15 cellular contexts compared by ENCODE assay signal in the genomic region with DNA sequence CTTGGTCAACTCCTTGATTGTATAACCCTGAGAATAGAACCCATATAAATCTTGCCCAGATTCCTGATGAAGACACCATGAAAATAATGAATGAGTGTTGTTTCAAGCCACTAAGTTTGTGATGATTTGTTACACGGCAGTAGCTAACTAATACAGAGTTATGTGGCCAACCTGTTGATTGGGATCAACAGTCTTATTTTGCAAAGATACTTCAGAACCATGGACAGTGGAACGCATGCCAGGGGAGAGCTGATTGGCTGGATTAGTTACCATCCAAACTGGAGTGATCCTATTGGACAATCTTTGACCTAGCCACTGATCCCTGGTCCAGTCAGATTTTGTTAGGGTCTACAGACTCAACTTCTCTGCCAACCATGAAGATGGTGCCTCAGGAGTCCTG. TPM values are rescaled to one million over a fixed set of nuclear protein-coding genes. Genes with fewer than 3 reads are reported as not detected.
DNase-seq lines count a peak whose midpoint lies in the region; ATAC-seq and TF ChIP-seq lines count a peak whose summit lies in the region.
"Had no signal": no experiment of that assay in that cellular context is flagged by ENCODE, and none has a peak within 500 bp of the region (broad histone marks: within the 10 kb centered on the region; RNA-seq: fewer than 3 reads in every experiment).

No MANE protein-coding gene starts in this region.

- no peaks in the 10 kb centered on the region for H3K36me3 Mint-ChIP-seq in activated CD8-positive, alpha-beta T cell treated with anti-CD3 and anti-CD28 coated beads for 36 hours (ENCODE audit: low read depth)
- H3K36me3 Mint-ChIP-seq in T-helper 17 cell (ENCODE audit: low read depth), result no peaks in the 10 kb centered on the region

- TF ChIP-seq CTCF in activated CD8-positive, alpha-beta T cell treated with anti-CD3 and anti-CD28 coated beads for 36 hours (IDR thresholded peaks at IDR 0.05), result no peak
- no peak for TF ChIP-seq CTCF in liver (IDR thresholded peaks at IDR 0.05; ENCODE audit: low read depth, low read length, missing input control)

- peaks cover 8% of the 10 kb centered on the region for H3K9me3 Mint-ChIP-seq in activated CD8-positive, alpha-beta T cell treated with anti-CD3 and anti-CD28 coated beads for 36 hours

- H3K4me1 Mint-ChIP-seq in activated CD8-positive, alpha-beta T cell treated with anti-CD3 and anti-CD28 coated beads for 36 hours (ENCODE audit: low read depth), result no peaks in the 10 kb centered on the region
- H3K4me1 Mint-ChIP-seq in T-helper 17 cell, result no peaks in the 10 kb centered on the region

- no peaks in the 10 kb centered on the region for H3K4me1 ChIP-seq in liver (ENCODE audit: control insufficient read depth in 4 of 4, insufficient read depth in 4 of 4, low read length in 3 of 4)

- intact Hi-C loops in activated CD8-positive, alpha-beta T cell treated with anti-CD3 and anti-CD28 coated beads for 36 hours (cut with micrococcal nuclease), result no loop called here

- DNase-seq in NOMO-1 treated with DMSO at 0.1 percent for 48 hours (lab: John Stamatoyannopoulos, UW; ENCODE audit: unreplicated experiment), result peak; percentile 25
- DNase-seq in NOMO-1 treated with dmso at 0.1 percent for 144 hours (lab: John Stamatoyannopoulos, UW; ENCODE audit: unreplicated experiment), result no peak
- peak; percentile 33 to 43 for DNase-seq in Kasumi-1 (lab: John Stamatoyannopoulos, UW)
- peak; percentile 13 for DNase-seq in activated CD8-positive, alpha-beta T cell treated with anti-CD3 and anti-CD28 coated beads for 36 hours
- DNase-seq in putamen (ENCODE audit: low spot score), result no peak
- no peak for DNase-seq in T-helper 17 cell
- DNase-seq in NCI-H1930 (lab: John Stamatoyannopoulos, UW), result no peak
- DNase-seq: 8988T, activated T-cell treated with anti-CD3 and anti-CD28 coated beads for 4 hours, hypothalamus, mucosa of descending colon, NCI-H1092 treated with DMSO at 0.1 percent for 48 hours, NCI-H748 treated with DMSO at 0.1 percent for 48 hours had no signal

- CTCF ChIA-PET in activated CD8-positive, alpha-beta T cell treated with anti-CD3 and anti-CD28 coated beads for 36 hours (lab: Charles Lee), result no interaction called here

- no peak for ATAC-seq in activated CD8-positive, alpha-beta T cell treated with anti-CD3 and anti-CD28 coated beads for 36 hours
- ATAC-seq in T-helper 17 cell, result no peak
- ATAC-seq: mucosa of descending colon had no signal

- H3K27me3 ChIP-seq in liver (ENCODE audit: control insufficient read depth in 4 of 4, insufficient read depth in 4 of 4, low read length in 3 of 4), result peaks cover 0 to 2% (median under 1%) of the 10 kb centered on the region in 4 donors

- POLR2A ChIA-PET in activated CD8-positive, alpha-beta T cell treated with anti-CD3 and anti-CD28 coated beads for 36 hours (lab: Charles Lee), result no interaction called here

- 63% methylated on average over 2 of the region's 2 CpGs for WGBS in liver

- H3K27me3 Mint-ChIP-seq in activated CD8-positive, alpha-beta T cell treated with anti-CD3 and anti-CD28 coated beads for 36 hours, result peaks cover 15% of the 10 kb centered on the region
- peaks cover 4% of the 10 kb centered on the region for H3K27me3 Mint-ChIP-seq in T-helper 17 cell

- H3K27ac Mint-ChIP-seq in activated CD8-positive, alpha-beta T cell treated with anti-CD3 and anti-CD28 coated beads for 36 hours, result no peak overlapping the region
- H3K27ac Mint-ChIP-seq in T-helper 17 cell, result no peak overlapping the region

- H3K9me3 ChIP-seq in liver (ENCODE audit: control insufficient read depth in 4 of 4, low read length in 3 of 4) (peaks cover 0 to 15% (median 3%) of the 10 kb centered on the region in 4 donors), T-helper 17 cell (ENCODE audit: control insufficient read depth, low read length, poor library complexity, severe bottlenecking) (no peaks in the 10 kb centered on the region)

- H3K4me3 ChIP-seq in liver (ENCODE audit: low read depth in 1 of 3, low read length in 3 of 3), result no peak overlapping the region
- H3K4me3 ChIP-seq: mucosa of descending colon had no signal

- no peak overlapping the region for H3K4me3 Mint-ChIP-seq in activated CD8-positive, alpha-beta T cell treated with anti-CD3 and anti-CD28 coated beads for 36 hours
- no peak overlapping the region for H3K4me3 Mint-ChIP-seq in T-helper 17 cell

- no peak for TF ChIP-seq RAD21 in liver (IDR thresholded peaks at IDR 0.05)

- H3K9ac ChIP-seq in liver (ENCODE audit: low read depth in 1 of 2, low read length in 2 of 2), result no peak overlapping the region

- H3K27ac ChIP-seq in liver (ENCODE audit: low read depth in 1 of 2, low read length in 2 of 2), result no peak overlapping the region

- no peaks in the 10 kb centered on the region for H3K36me3 ChIP-seq in liver (ENCODE audit: control insufficient read depth in 4 of 4, insufficient read depth in 3 of 4, low read depth in 1 of 4, low read length in 3 of 4)

TF ChIP-seq in liver, 16 proteins besides CTCF, POLR2A, EP300 and RAD21:
- TF ChIP-seq HNF4A (conservative IDR thresholded peaks at IDR 0.05) (no peak), FOXA1 (IDR thresholded peaks at IDR 0.05) (no peak), TAF1 (conservative IDR thresholded peaks at IDR 0.05) (no peak), JUND (IDR thresholded peaks at IDR 0.05) (no peak), SP1 (IDR thresholded peaks at IDR 0.05) (no peak)
- TF ChIP-seq, protein P1, sequence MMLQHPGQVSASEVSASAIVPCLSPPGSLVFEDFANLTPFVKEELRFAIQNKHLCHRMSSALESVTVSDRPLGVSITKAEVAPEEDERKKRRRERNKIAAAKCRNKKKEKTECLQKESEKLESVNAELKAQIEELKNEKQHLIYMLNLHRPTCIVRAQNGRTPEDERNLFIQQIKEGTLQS (IDR thresholded peaks at IDR 0.05), result no peak
- TF ChIP-seq, protein P2, sequence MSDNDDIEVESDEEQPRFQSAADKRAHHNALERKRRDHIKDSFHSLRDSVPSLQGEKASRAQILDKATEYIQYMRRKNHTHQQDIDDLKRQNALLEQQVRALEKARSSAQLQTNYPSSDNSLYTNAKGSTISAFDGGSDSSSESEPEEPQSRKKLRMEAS (IDR thresholded peaks at IDR 0.05), result no peak
- TF ChIP-seq, protein P3, sequence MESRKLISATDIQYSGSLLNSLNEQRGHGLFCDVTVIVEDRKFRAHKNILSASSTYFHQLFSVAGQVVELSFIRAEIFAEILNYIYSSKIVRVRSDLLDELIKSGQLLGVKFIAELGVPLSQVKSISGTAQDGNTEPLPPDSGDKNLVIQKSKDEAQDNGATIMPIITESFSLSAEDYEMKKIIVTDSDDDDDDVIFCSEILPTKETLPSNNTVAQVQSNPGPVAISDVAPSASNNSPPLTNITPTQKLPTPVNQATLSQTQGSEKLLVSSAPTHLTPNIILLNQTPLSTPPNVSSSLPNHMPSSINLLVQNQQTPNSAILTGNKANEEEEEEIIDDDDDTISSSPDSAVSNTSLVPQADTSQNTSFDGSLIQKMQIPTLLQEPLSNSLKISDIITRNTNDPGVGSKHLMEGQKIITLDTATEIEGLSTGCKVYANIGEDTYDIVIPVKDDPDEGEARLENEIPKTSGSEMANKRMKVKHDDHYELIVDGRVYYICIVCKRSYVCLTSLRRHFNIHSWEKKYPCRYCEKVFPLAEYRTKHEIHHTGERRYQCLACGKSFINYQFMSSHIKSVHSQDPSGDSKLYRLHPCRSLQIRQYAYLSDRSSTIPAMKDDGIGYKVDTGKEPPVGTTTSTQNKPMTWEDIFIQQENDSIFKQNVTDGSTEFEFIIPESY (IDR thresholded peaks at IDR 0.05), result no peak
- TF ChIP-seq, protein P4, sequence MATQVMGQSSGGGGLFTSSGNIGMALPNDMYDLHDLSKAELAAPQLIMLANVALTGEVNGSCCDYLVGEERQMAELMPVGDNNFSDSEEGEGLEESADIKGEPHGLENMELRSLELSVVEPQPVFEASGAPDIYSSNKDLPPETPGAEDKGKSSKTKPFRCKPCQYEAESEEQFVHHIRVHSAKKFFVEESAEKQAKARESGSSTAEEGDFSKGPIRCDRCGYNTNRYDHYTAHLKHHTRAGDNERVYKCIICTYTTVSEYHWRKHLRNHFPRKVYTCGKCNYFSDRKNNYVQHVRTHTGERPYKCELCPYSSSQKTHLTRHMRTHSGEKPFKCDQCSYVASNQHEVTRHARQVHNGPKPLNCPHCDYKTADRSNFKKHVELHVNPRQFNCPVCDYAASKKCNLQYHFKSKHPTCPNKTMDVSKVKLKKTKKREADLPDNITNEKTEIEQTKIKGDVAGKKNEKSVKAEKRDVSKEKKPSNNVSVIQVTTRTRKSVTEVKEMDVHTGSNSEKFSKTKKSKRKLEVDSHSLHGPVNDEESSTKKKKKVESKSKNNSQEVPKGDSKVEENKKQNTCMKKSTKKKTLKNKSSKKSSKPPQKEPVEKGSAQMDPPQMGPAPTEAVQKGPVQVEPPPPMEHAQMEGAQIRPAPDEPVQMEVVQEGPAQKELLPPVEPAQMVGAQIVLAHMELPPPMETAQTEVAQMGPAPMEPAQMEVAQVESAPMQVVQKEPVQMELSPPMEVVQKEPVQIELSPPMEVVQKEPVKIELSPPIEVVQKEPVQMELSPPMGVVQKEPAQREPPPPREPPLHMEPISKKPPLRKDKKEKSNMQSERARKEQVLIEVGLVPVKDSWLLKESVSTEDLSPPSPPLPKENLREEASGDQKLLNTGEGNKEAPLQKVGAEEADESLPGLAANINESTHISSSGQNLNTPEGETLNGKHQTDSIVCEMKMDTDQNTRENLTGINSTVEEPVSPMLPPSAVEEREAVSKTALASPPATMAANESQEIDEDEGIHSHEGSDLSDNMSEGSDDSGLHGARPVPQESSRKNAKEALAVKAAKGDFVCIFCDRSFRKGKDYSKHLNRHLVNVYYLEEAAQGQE (IDR thresholded peaks at IDR 0.05), result peak; percentile 98

RNA-seq across cellular contexts. Expression of a gene that starts 26.6 kb away (rescaled TPM):
- total RNA-seq in activated CD8-positive, alpha-beta T cell treated with anti-CD3 and anti-CD28 coated beads for 36 hours, result 10 to 100 TPM; 24.6 to 26.2 TPM
- total RNA-seq in liver (not detected), T-helper 17 cell (1 to 10 TPM; 3.0 to 4.5 TPM)
- not detected for polyA plus RNA-seq in liver
- total RNA-seq: pulmonary artery endothelial cell had no signal

RNA-seq across cellular contexts. Expression of a gene that starts 33.6 kb away (rescaled TPM):
- total RNA-seq in activated CD8-positive, alpha-beta T cell treated with anti-CD3 and anti-CD28 coated beads for 36 hours, result 1 to 10 TPM; 3.0 to 3.1 TPM
- total RNA-seq in liver (under 1 TPM in 1 of 2 donors, not detected in 1; 0.08 TPM), T-helper 17 cell (1 to 10 TPM; 2.2 to 3.3 TPM)
- polyA plus RNA-seq in liver, result under 1 TPM in 1 of 2 donors, not detected in 1; 0.12 TPM

Comparison
In these comparisons a context has a peak if more than half of its experiments do, and no peak if none do; other contexts are left out.
1. DNase-seq: peak in NOMO-1 treated with DMSO at 0.1 percent for 48 hours (single experiment), Kasumi-1 (2 of 2) and activated CD8-positive, alpha-beta T cell treated with anti-CD3 and anti-CD28 coated beads for 36 hours (single experiment); none in NOMO-1 treated with dmso at 0.1 percent for 144 hours (single experiment), putamen (single experiment), T-helper 17 cell (0 of 3) and NCI-H1930 (0 of 2).
2. RNA of a gene that starts 26.6 kb away (total RNA-seq): 24.6 to 26.2 TPM in activated CD8-positive, alpha-beta T cell treated with anti-CD3 and anti-CD28 coated beads for 36 hours; 3.0 to 4.5 TPM in T-helper 17 cell and not detected in liver; every median in the first group is over 4 times any median in the second.